ENCODE assay signal across 3 cellular contexts in genomic region chr2:130452897-130453296, GRCh38. TPM values are rescaled to one million over a fixed set of nuclear protein-coding genes. Genes with fewer than 3 reads are reported as not detected.
"Had no signal": no experiment of that assay in that cellular context is flagged by ENCODE, and none has a peak within 500 bp of the region (broad histone marks: within the 10 kb centered on the region; RNA-seq: fewer than 3 reads in every experiment).

No MANE protein-coding gene starts in this region.

RNA-seq across cellular contexts. Expression of gene POTEI, which starts 56.2 kb away (rescaled TPM):
- total RNA-seq: M059J, PC-3, SK-MEL-5 had no signal
